In genomic region chr19:51904331-51905165, GRCh38 we compare ENCODE assay signal across 1 cellular context.
TF ChIP-seq lines count a peak whose summit lies in the region.

TSS of gene ZNF649 (minus strand) at chr19:51905017. CDS start at chr19:51900107, 4,910 bp downstream.

TF ChIP-seq in HepG2, 621 proteins besides CTCF, POLR2A, EP300 and RAD21 (continued from another document and continues in another):
- TF ChIP-seq, protein P1, sequence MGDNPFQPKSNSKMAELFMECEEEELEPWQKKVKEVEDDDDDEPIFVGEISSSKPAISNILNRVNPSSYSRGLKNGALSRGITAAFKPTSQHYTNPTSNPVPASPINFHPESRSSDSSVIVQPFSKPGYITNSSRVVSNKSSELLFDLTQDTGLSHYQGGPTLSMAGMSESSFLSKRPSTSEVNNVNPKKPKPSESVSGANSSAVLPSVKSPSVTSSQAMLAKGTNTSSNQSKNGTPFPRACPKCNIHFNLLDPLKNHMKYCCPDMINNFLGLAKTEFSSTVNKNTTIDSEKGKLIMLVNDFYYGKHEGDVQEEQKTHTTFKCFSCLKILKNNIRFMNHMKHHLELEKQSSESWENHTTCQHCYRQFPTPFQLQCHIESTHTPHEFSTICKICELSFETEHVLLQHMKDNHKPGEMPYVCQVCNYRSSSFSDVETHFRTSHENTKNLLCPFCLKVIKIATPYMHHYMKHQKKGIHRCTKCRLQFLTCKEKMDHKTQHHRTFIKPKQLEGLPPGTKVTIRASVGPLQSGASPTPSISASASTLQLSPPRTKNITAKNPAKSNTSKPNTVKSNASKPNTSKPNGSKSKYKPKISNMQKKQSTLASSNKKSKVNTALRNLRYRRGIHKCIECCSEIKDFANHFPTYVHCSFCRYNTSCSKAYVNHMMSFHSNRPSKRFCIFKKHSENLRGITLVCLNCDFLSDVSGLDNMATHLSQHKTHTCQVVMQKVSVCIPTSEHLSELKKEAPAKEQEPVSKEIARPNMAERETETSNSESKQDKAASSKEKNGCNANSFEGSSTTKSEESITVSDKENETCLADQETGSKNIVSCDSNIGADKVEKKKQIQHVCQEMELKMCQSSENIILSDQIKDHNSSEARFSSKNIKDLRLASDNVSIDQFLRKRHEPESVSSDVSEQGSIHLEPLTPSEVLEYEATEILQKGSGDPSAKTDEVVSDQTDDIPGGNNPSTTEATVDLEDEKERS (CRISPR knock-in tag; IDR thresholded peaks at IDR 0.05) = peak; percentile 99
- TF ChIP-seq, protein P2, sequence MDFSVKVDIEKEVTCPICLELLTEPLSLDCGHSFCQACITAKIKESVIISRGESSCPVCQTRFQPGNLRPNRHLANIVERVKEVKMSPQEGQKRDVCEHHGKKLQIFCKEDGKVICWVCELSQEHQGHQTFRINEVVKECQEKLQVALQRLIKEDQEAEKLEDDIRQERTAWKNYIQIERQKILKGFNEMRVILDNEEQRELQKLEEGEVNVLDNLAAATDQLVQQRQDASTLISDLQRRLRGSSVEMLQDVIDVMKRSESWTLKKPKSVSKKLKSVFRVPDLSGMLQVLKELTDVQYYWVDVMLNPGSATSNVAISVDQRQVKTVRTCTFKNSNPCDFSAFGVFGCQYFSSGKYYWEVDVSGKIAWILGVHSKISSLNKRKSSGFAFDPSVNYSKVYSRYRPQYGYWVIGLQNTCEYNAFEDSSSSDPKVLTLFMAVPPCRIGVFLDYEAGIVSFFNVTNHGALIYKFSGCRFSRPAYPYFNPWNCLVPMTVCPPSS (IDR thresholded peaks at IDR 0.05) = no peak
- no peak for TF ChIP-seq FOXM1 (CRISPR knock-in tag; IDR thresholded peaks at IDR 0.05)
- TF ChIP-seq MED1 (CRISPR knock-in tag; IDR thresholded peaks at IDR 0.05) = no peak
- TF ChIP-seq NR2F2 (IDR thresholded peaks at IDR 0.05; ENCODE audit: borderline replicate concordance, low read depth) = no peak
- peak; percentile 66; the same call in 1 of the 2 replicates for TF ChIP-seq MIER2 (CRISPR knock-in tag; IDR thresholded peaks at IDR 0.05)
- TF ChIP-seq KDM6A (CRISPR knock-in tag; IDR thresholded peaks at IDR 0.05; ENCODE audit: low read depth) = no peak
- TF ChIP-seq ZNF724P (CRISPR knock-in tag; IDR thresholded peaks at IDR 0.05; ENCODE audit: borderline replicate concordance) = no peak
- no peak for TF ChIP-seq ZBTB14 (CRISPR knock-in tag; IDR thresholded peaks at IDR 0.05)
- TF ChIP-seq MAFF (IDR thresholded peaks at IDR 0.05; ENCODE audit: low read depth, low read length) = peak; percentile 18; the same call in 1 of the 2 replicates
- no peak for TF ChIP-seq MZF1 (CRISPR knock-in tag; IDR thresholded peaks at IDR 0.05; ENCODE audit: borderline replicate concordance)
- TF ChIP-seq SOX6 (IDR thresholded peaks at IDR 0.05) = no peak
- no peak; the same call in 1 of the 2 replicates for TF ChIP-seq SOX6 (CRISPR knock-in tag; IDR thresholded peaks at IDR 0.05)
- TF ChIP-seq ZNF652 (CRISPR knock-in tag; IDR thresholded peaks at IDR 0.05; ENCODE audit: borderline replicate concordance, low read depth) = no peak
- no peak for TF ChIP-seq PAF1 (CRISPR knock-in tag; IDR thresholded peaks at IDR 0.05)
- 0 out of 2 replicates have a peak, but pooled peaks have one; percentile 30 for TF ChIP-seq ZBTB4 (CRISPR knock-in tag; IDR thresholded peaks at IDR 0.05; ENCODE audit: borderline replicate concordance)
- no peak for TF ChIP-seq ZNF3 (CRISPR knock-in tag; IDR thresholded peaks at IDR 0.05)
- no peak for TF ChIP-seq NR2F6 (IDR thresholded peaks at IDR 0.05)
- TF ChIP-seq NR2F6 (CRISPR knock-in tag; IDR thresholded peaks at IDR 0.05) = 0 out of 2 replicates have a peak, but pooled peaks have one; percentile 19
- 0 out of 2 replicates have a peak, but pooled peaks have one; percentile 52 for TF ChIP-seq NFE2L1 (CRISPR knock-in tag; IDR thresholded peaks at IDR 0.05; ENCODE audit: borderline replicate concordance)
- no peak for TF ChIP-seq ZNF12 (CRISPR knock-in tag; IDR thresholded peaks at IDR 0.05)
- no peak for TF ChIP-seq ZFP41 (CRISPR knock-in tag; IDR thresholded peaks at IDR 0.05; ENCODE audit: borderline replicate concordance)
- no peak for TF ChIP-seq ZNF883 (CRISPR knock-in tag; IDR thresholded peaks at IDR 0.05; ENCODE audit: not compliant biosample characterization)
- no peak for TF ChIP-seq SSRP1 (CRISPR knock-in tag; IDR thresholded peaks at IDR 0.05)
- TF ChIP-seq DR1 (CRISPR knock-in tag; IDR thresholded peaks at IDR 0.05) = no peak
- TF ChIP-seq, protein P3, sequence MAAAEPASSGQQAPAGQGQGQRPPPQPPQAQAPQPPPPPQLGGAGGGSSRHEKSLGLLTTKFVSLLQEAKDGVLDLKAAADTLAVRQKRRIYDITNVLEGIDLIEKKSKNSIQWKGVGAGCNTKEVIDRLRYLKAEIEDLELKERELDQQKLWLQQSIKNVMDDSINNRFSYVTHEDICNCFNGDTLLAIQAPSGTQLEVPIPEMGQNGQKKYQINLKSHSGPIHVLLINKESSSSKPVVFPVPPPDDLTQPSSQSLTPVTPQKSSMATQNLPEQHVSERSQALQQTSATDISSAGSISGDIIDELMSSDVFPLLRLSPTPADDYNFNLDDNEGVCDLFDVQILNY (CRISPR knock-in tag; conservative IDR thresholded peaks at IDR 0.05) = 0 out of 2 replicates have a peak, but pooled peaks have one; percentile 51
- TF ChIP-seq, protein P4, sequence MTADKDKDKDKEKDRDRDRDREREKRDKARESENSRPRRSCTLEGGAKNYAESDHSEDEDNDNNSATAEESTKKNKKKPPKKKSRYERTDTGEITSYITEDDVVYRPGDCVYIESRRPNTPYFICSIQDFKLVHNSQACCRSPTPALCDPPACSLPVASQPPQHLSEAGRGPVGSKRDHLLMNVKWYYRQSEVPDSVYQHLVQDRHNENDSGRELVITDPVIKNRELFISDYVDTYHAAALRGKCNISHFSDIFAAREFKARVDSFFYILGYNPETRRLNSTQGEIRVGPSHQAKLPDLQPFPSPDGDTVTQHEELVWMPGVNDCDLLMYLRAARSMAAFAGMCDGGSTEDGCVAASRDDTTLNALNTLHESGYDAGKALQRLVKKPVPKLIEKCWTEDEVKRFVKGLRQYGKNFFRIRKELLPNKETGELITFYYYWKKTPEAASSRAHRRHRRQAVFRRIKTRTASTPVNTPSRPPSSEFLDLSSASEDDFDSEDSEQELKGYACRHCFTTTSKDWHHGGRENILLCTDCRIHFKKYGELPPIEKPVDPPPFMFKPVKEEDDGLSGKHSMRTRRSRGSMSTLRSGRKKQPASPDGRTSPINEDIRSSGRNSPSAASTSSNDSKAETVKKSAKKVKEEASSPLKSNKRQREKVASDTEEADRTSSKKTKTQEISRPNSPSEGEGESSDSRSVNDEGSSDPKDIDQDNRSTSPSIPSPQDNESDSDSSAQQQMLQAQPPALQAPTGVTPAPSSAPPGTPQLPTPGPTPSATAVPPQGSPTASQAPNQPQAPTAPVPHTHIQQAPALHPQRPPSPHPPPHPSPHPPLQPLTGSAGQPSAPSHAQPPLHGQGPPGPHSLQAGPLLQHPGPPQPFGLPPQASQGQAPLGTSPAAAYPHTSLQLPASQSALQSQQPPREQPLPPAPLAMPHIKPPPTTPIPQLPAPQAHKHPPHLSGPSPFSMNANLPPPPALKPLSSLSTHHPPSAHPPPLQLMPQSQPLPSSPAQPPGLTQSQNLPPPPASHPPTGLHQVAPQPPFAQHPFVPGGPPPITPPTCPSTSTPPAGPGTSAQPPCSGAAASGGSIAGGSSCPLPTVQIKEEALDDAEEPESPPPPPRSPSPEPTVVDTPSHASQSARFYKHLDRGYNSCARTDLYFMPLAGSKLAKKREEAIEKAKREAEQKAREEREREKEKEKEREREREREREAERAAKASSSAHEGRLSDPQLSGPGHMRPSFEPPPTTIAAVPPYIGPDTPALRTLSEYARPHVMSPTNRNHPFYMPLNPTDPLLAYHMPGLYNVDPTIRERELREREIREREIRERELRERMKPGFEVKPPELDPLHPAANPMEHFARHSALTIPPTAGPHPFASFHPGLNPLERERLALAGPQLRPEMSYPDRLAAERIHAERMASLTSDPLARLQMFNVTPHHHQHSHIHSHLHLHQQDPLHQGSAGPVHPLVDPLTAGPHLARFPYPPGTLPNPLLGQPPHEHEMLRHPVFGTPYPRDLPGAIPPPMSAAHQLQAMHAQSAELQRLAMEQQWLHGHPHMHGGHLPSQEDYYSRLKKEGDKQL (CRISPR knock-in tag; IDR thresholded peaks at IDR 0.05; ENCODE audit: low read depth) = no peak
- TF ChIP-seq BCL6 (CRISPR knock-in tag; IDR thresholded peaks at IDR 0.05) = peak; percentile 32; the same call in 1 of the 2 replicates
- TF ChIP-seq DMTF1 (CRISPR knock-in tag; IDR thresholded peaks at IDR 0.05) = no peak
- no peak for TF ChIP-seq KDM5B (CRISPR knock-in tag; IDR thresholded peaks at IDR 0.05; ENCODE audit: borderline replicate concordance)
- no peak for TF ChIP-seq HMG20A (CRISPR knock-in tag; IDR thresholded peaks at IDR 0.05; ENCODE audit: borderline replicate concordance)
- no peak for TF ChIP-seq ZNF329 (CRISPR knock-in tag; IDR thresholded peaks at IDR 0.05; ENCODE audit: low read depth)
- no peak for TF ChIP-seq SIX1 (CRISPR knock-in tag; IDR thresholded peaks at IDR 0.05; ENCODE audit: borderline replicate concordance)
- no peak for TF ChIP-seq NCOA5 (CRISPR knock-in tag; IDR thresholded peaks at IDR 0.05)
- TF ChIP-seq RAD51 (IDR thresholded peaks at IDR 0.05; ENCODE audit: borderline replicate concordance) = no peak
- TF ChIP-seq BORCS8-MEF2B (CRISPR knock-in tag; IDR thresholded peaks at IDR 0.05) = no peak
- TF ChIP-seq, protein P5, sequence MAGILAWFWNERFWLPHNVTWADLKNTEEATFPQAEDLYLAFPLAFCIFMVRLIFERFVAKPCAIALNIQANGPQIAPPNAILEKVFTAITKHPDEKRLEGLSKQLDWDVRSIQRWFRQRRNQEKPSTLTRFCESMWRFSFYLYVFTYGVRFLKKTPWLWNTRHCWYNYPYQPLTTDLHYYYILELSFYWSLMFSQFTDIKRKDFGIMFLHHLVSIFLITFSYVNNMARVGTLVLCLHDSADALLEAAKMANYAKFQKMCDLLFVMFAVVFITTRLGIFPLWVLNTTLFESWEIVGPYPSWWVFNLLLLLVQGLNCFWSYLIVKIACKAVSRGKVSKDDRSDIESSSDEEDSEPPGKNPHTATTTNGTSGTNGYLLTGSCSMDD (CRISPR knock-in tag; IDR thresholded peaks at IDR 0.05) = no peak
- TF ChIP-seq AKAP8 (CRISPR knock-in tag; IDR thresholded peaks at IDR 0.05) = no peak
- no peak for TF ChIP-seq EHMT2 (IDR thresholded peaks at IDR 0.05; ENCODE audit: borderline replicate concordance, low read depth, low read length)
- no peak for TF ChIP-seq PLRG1 (conservative IDR thresholded peaks at IDR 0.05)
